In the genomic region with DNA sequence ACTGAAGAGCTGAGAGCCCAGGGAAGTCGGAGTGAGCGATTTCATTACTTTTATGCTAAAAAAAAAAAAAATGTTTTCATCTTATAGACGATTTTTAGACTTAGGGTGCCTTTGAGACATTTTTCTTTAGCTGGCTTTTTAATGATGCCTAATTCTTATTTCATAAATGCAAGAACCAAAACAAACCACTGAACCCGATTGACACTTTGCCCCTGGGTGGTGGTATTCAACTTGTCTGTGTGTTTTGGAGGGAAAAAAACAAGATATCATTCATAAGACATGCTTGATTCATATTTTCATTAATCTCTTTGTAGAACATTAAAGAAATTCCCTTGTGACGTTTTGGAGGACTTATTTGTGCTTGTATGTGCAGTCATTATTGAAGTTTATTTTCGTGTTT, we compare ENCODE assay signal across 8 cellular contexts. TPM values are rescaled to one million over a fixed set of nuclear protein-coding genes. Genes with fewer than 3 reads are reported as not detected.
DNase-seq lines count a peak whose midpoint lies in the region; ATAC-seq and TF ChIP-seq lines count a peak whose summit lies in the region.

No MANE protein-coding gene starts in this region.

- no peak overlapping the region for H3K23ac ChIP-seq in mesendoderm (ENCODE audit: low read length)

- H3K56ac ChIP-seq in mesendoderm (ENCODE audit: low read length) = peak overlapping the region; percentile 88

- no peaks in the 10 kb centered on the region for H3K9me3 Mint-ChIP-seq in activated naive CD4-positive, alpha-beta T cell treated with anti-CD3 and anti-CD28 coated beads, Interleukin-2, amount 10 ng/mL, durations not matched to agents 7 days and 5 days
- H3K9me3 Mint-ChIP-seq in activated naive CD4-positive, alpha-beta T cell treated with anti-CD3 and anti-CD28 coated beads, Interleukin-2, amount 50 U/mL, for 72 hours = no peaks in the 10 kb centered on the region
- no peaks in the 10 kb centered on the region for H3K9me3 Mint-ChIP-seq in type B pancreatic cell

- H3K27me3 ChIP-seq in breast epithelium (no peaks in the 10 kb centered on the region), mesendoderm (ENCODE audit: insufficient read depth, low read length, poor library complexity) (no peaks in the 10 kb centered on the region)

- H4K8ac ChIP-seq in mesendoderm (ENCODE audit: low read depth, low read length) = no peak overlapping the region

- H3K4me1 ChIP-seq in breast epithelium (no peaks in the 10 kb centered on the region), mesendoderm (ENCODE audit: control insufficient read depth, low read depth, low read length) (peaks cover 4% of the 10 kb centered on the region)

- H3K27ac ChIP-seq in breast epithelium = peak overlapping the region; percentile 97
- H3K27ac ChIP-seq in mesendoderm (ENCODE audit: low read depth, low read length) = no peak overlapping the region

- H3K36me3 ChIP-seq in breast epithelium = no peaks in the 10 kb centered on the region
- no peaks in the 10 kb centered on the region for H3K36me3 ChIP-seq in mesendoderm (ENCODE audit: control insufficient read depth, insufficient read depth, low read length)

- peaks cover 48% of the 10 kb centered on the region for H3K4me1 Mint-ChIP-seq in activated naive CD4-positive, alpha-beta T cell treated with anti-CD3 and anti-CD28 coated beads, Interleukin-2, amount 10 ng/mL, durations not matched to agents 7 days and 5 days
- H3K4me1 Mint-ChIP-seq in type B pancreatic cell (ENCODE audit: unreplicated experiment) = peaks cover 34% of the 10 kb centered on the region

- no peak overlapping the region for H3K4ac ChIP-seq in mesendoderm (ENCODE audit: low read depth, low read length)

- no peak overlapping the region for H4K5ac ChIP-seq in mesendoderm (ENCODE audit: low read length)

- no peaks in the 10 kb centered on the region for H3K9me3 ChIP-seq in breast epithelium

- H3K4me2 ChIP-seq in mesendoderm (ENCODE audit: low read length) = peak overlapping the region; percentile 64

- TF ChIP-seq POLR2A in breast epithelium (IDR thresholded peaks at IDR 0.05) = no peak

- peak overlapping the region; percentile 85 to 97 (median 96) for H3K4me3 ChIP-seq in breast epithelium
- peak overlapping the region; percentile 86 for H3K4me3 ChIP-seq in mesendoderm (ENCODE audit: low read length)

- CTCF ChIA-PET in activated naive CD4-positive, alpha-beta T cell treated with anti-CD3 and anti-CD28 coated beads, Interleukin-2, amount 10 ng/mL, durations not matched to agents 7 days and 5 days (lab: Charles Lee) = no interaction called here

- no peak for TF ChIP-seq CTCF in breast epithelium (IDR thresholded peaks at IDR 0.05)
- TF ChIP-seq CTCF in type B pancreatic cell (conservative IDR thresholded peaks at IDR 0.05) = no peak

- peaks cover 7% of the 10 kb centered on the region for H3K79me1 ChIP-seq in mesendoderm (ENCODE audit: low read length)

- no peak overlapping the region for H2BK5ac ChIP-seq in mesendoderm (ENCODE audit: low read length)

- no peak overlapping the region for H2AK5ac ChIP-seq in mesendoderm (ENCODE audit: low read length)

- H3K27me3 Mint-ChIP-seq in activated naive CD4-positive, alpha-beta T cell treated with anti-CD3 and anti-CD28 coated beads, Interleukin-2, amount 10 ng/mL, durations not matched to agents 7 days and 5 days = peaks cover 10% of the 10 kb centered on the region
- peaks cover 11% of the 10 kb centered on the region for H3K27me3 Mint-ChIP-seq in type B pancreatic cell

- no peak overlapping the region for H3K18ac ChIP-seq in mesendoderm (ENCODE audit: low read length)

- no peak overlapping the region for H2BK15ac ChIP-seq in mesendoderm (replicated peaks; ENCODE audit: low read depth)

- intact Hi-C loops in breast epithelium (cut with DNase I; ENCODE audit: low total_unique reads) = no loop called here

- H3K9ac ChIP-seq in mesendoderm (ENCODE audit: low read length) = peak overlapping the region; percentile 79

- DNase-seq in activated naive CD4-positive, alpha-beta T cell treated with anti-CD3 and anti-CD28 coated beads, Interleukin-2, amount 10 ng/mL, durations not matched to agents 7 days and 5 days = no peak
- DNase-seq in activated naive CD4-positive, alpha-beta T cell treated with anti-CD3 and anti-CD28 coated beads, Interleukin-2, amount 50 U/mL, for 72 hours (ENCODE audit: low spot score in 2 of 2) = no peak
- no peak for DNase-seq in breast epithelium (ENCODE audit: low spot score in 2 of 2)
- no peak for DNase-seq in mesendoderm
- no peak for DNase-seq in type B pancreatic cell (ENCODE audit: extremely low spot score, unreplicated experiment)
- DNase-seq in anterior cingulate cortex (lab: John Stamatoyannopoulos, UW) = no peak
- DNase-seq in NCI-H748 treated with DMSO at 0.1 percent for 48 hours (lab: John Stamatoyannopoulos, UW) = no peak
- DNase-seq in amygdala (lab: John Stamatoyannopoulos, UW) = no peak

- peaks cover 38% of the 10 kb centered on the region for H3K36me3 Mint-ChIP-seq in activated naive CD4-positive, alpha-beta T cell treated with anti-CD3 and anti-CD28 coated beads, Interleukin-2, amount 10 ng/mL, durations not matched to agents 7 days and 5 days
- peaks cover 4 to 7% of the 10 kb centered on the region in 2 donors for H3K36me3 Mint-ChIP-seq in activated naive CD4-positive, alpha-beta T cell treated with anti-CD3 and anti-CD28 coated beads, Interleukin-2, amount 50 U/mL, for 72 hours
- H3K36me3 Mint-ChIP-seq in type B pancreatic cell = peaks cover 31% of the 10 kb centered on the region

- H3K79me2 ChIP-seq in mesendoderm (ENCODE audit: control insufficient read depth, insufficient read depth, low read length) = peaks cover 16% of the 10 kb centered on the region

- ATAC-seq in activated naive CD4-positive, alpha-beta T cell treated with anti-CD3 and anti-CD28 coated beads, Interleukin-2, amount 50 U/mL, for 72 hours = no peak

- H2BK120ac ChIP-seq in mesendoderm (ENCODE audit: low read depth, low read length) = no peak overlapping the region

- H3K27ac Mint-ChIP-seq in activated naive CD4-positive, alpha-beta T cell treated with anti-CD3 and anti-CD28 coated beads, Interleukin-2, amount 10 ng/mL, durations not matched to agents 7 days and 5 days = peak overlapping the region; percentile 95
- peak overlapping the region in 1 of 2 donors; percentile 93 for H3K27ac Mint-ChIP-seq in activated naive CD4-positive, alpha-beta T cell treated with anti-CD3 and anti-CD28 coated beads, Interleukin-2, amount 50 U/mL, for 72 hours
- peak overlapping the region; percentile 96 for H3K27ac Mint-ChIP-seq in type B pancreatic cell

- peak overlapping the region; percentile 92 for H3K4me3 Mint-ChIP-seq in activated naive CD4-positive, alpha-beta T cell treated with anti-CD3 and anti-CD28 coated beads, Interleukin-2, amount 10 ng/mL, durations not matched to agents 7 days and 5 days
- H3K4me3 Mint-ChIP-seq in type B pancreatic cell = peak overlapping the region; percentile 94

- 100% methylated on average over 1 of the region's 6 CpGs for WGBS in mesendoderm (ENCODE audit: extremely low coverage, insufficient coverage, low lambda C conversion rate)

RNA-seq across cellular contexts. Expression of gene TLE4, which starts 2.4 kb away (rescaled TPM):
- 10 to 100 TPM; 19.5 to 20.9 TPM for total RNA-seq in activated naive CD4-positive, alpha-beta T cell treated with anti-CD3 and anti-CD28 coated beads, Interleukin-2, amount 50 U/mL, for 72 hours
- total RNA-seq in breast epithelium = 10 to 100 TPM; 25.0 to 47.0 (median 35.1) TPM
- polyA plus RNA-seq in mesendoderm (2013, experiment 1 of 2) = 30.5 TPM
- 31.6 TPM for polyA plus RNA-seq in mesendoderm (2013, experiment 2 of 2)
- total RNA-seq in type B pancreatic cell (ENCODE audit: low replicate concordance) = 77.7 and 83.5 TPM in 2 replicates
